ENCODE assay signal across 11 cellular contexts in genomic region chr21:46661627-46662366, GRCh38. TPM values are rescaled to one million over a fixed set of nuclear protein-coding genes. Genes with fewer than 3 reads are reported as not detected.
A peak's percentile ranks its signal among the peaks of the same experiment; 100 is the strongest.
DNase-seq lines count a peak whose midpoint lies in the region; ATAC-seq lines count a peak whose summit lies in the region.
"Had no signal": no experiment of that assay in that cellular context is flagged by ENCODE, and none has a peak within 500 bp of the region (broad histone marks: within the 10 kb centered on the region; RNA-seq: fewer than 3 reads in every experiment).

No MANE protein-coding gene starts in this region.

- ATAC-seq in effector memory CD8-positive, alpha-beta T cell (replicated peaks): peak; percentile 49
- peak; percentile 35 for ATAC-seq in naive thymus-derived CD4-positive, alpha-beta T cell
- no peak for ATAC-seq in HG03460 (IDR thresholded peaks at IDR 0.05; ENCODE audit: unreplicated experiment)

- H3K36me3 ChIP-seq in naive thymus-derived CD4-positive, alpha-beta T cell (ENCODE audit: control insufficient read depth in 2 of 3, insufficient read depth in 3 of 3, low read length in 3 of 3): peaks cover 0 to 55% (median 4%) of the 10 kb centered on the region in 3 experiments
- H3K36me3 ChIP-seq in urinary bladder (ENCODE audit: insufficient read depth): no peaks in the 10 kb centered on the region

- no peak overlapping the region for H3K4me3 ChIP-seq in naive thymus-derived CD4-positive, alpha-beta T cell (ENCODE audit: low read length)
- peak overlapping the region; percentile 20 for H3K4me3 ChIP-seq in urinary bladder (ENCODE audit: low read depth, low read length)
- H3K4me3 ChIP-seq: MG63 had no signal

- no peaks in the 10 kb centered on the region for H3K27me3 Mint-ChIP-seq in activated naive CD4-positive, alpha-beta T cell treated with anti-CD3 and anti-CD28 coated beads for 36 hours (ENCODE audit: low read depth)
- H3K27me3 Mint-ChIP-seq in effector memory CD8-positive, alpha-beta T cell: no peaks in the 10 kb centered on the region
- H3K27me3 Mint-ChIP-seq in naive thymus-derived CD4-positive, alpha-beta T cell: no peaks in the 10 kb centered on the region

- H3K27ac ChIP-seq in naive thymus-derived CD4-positive, alpha-beta T cell (ENCODE audit: low read depth, low read length): no peak overlapping the region
- no peak overlapping the region for H3K27ac ChIP-seq in urinary bladder (ENCODE audit: low read depth)

- H3K4me3 Mint-ChIP-seq in activated naive CD4-positive, alpha-beta T cell treated with anti-CD3 and anti-CD28 coated beads for 36 hours: peak overlapping the region; percentile 54
- H3K4me3 Mint-ChIP-seq in effector memory CD8-positive, alpha-beta T cell: peak overlapping the region; percentile 53
- H3K4me3 Mint-ChIP-seq in naive thymus-derived CD4-positive, alpha-beta T cell: peak overlapping the region in 2 of 10 donors; percentile 23 to 53

- POLR2A ChIA-PET in naive thymus-derived CD4-positive, alpha-beta T cell (lab: Charles Lee): interaction anchor here (0.5 kb wide), 1 partner anchor 26 kb away, joined by 3 read pairs; the partner anchor contains the start of gene PRMT2

- intact Hi-C loops in activated naive CD4-positive, alpha-beta T cell treated with anti-CD3 and anti-CD28 coated beads for 36 hours (cut with micrococcal nuclease): no loop called here
- intact Hi-C loops in naive thymus-derived CD4-positive, alpha-beta T cell (cut with micrococcal nuclease): loop anchor here in 1 of 2 donors (2.0 kb wide), 1 partner anchor 25 kb away; no protein-coding TSS in a partner anchor

- WGBS in urinary bladder: 67% methylated on average over 62 of the region's 62 CpGs

- DNase-seq in activated naive CD4-positive, alpha-beta T cell treated with anti-CD3 and anti-CD28 coated beads for 36 hours: no peak
- no peak for DNase-seq in activated naive CD4-positive, alpha-beta T cell treated with anti-CD3 and anti-CD28 coated beads, Interleukin-2, amount 50 U/mL, for 16 hours
- DNase-seq in effector memory CD8-positive, alpha-beta T cell: no peak
- no peak for DNase-seq in naive thymus-derived CD4-positive, alpha-beta T cell
- DNase-seq in SW480 (ENCODE audit: low spot score) (no peak), DMS 273 (lab: John Stamatoyannopoulos, UW; ENCODE audit: unreplicated experiment) (no peak)
- DNase-seq: AML-193, NCI-H82 had no signal

- no peak overlapping the region for H3K27ac Mint-ChIP-seq in activated naive CD4-positive, alpha-beta T cell treated with anti-CD3 and anti-CD28 coated beads for 36 hours
- H3K27ac Mint-ChIP-seq in effector memory CD8-positive, alpha-beta T cell: peak overlapping the region in 1 of 2 donors; percentile 35
- H3K27ac Mint-ChIP-seq in naive thymus-derived CD4-positive, alpha-beta T cell: peak overlapping the region in 1 of 9 donors; percentile 76

- no peaks in the 10 kb centered on the region for H3K9me3 ChIP-seq in naive thymus-derived CD4-positive, alpha-beta T cell (ENCODE audit: control insufficient read depth in 2 of 3, low read length in 3 of 3)
- H3K9me3 ChIP-seq: MG63 had no signal

- H3K36me3 Mint-ChIP-seq in activated naive CD4-positive, alpha-beta T cell treated with anti-CD3 and anti-CD28 coated beads for 36 hours (ENCODE audit: low read depth): peaks cover 10% of the 10 kb centered on the region
- H3K36me3 Mint-ChIP-seq in effector memory CD8-positive, alpha-beta T cell (ENCODE audit: insufficient read depth): peaks cover 29% of the 10 kb centered on the region
- H3K36me3 Mint-ChIP-seq in naive thymus-derived CD4-positive, alpha-beta T cell: peaks cover 6 to 54% (median 24%) of the 10 kb centered on the region in 5 donors

- CTCF ChIA-PET in activated naive CD4-positive, alpha-beta T cell treated with anti-CD3 and anti-CD28 coated beads for 36 hours (lab: Charles Lee): interaction anchor here (0.9 to 1.1 kb wide), 2 partner anchors 14 to 18 kb away, joined by 3 to 5 read pairs; no protein-coding TSS in a partner anchor
- CTCF ChIA-PET in naive thymus-derived CD4-positive, alpha-beta T cell (lab: Charles Lee): interaction anchor here (1.3 kb wide), 1 partner anchor 140 kb away, joined by 3 read pairs; no protein-coding TSS in a partner anchor

- H3K4me1 ChIP-seq in naive thymus-derived CD4-positive, alpha-beta T cell (ENCODE audit: control insufficient read depth in 2 of 2, insufficient read depth in 2 of 2, low read length in 2 of 2): peaks cover 0 to 4% of the 10 kb centered on the region in 2 donors
- no peaks in the 10 kb centered on the region for H3K4me1 ChIP-seq in urinary bladder (ENCODE audit: insufficient read depth)

- peaks cover 13% of the 10 kb centered on the region for H3K4me1 Mint-ChIP-seq in activated naive CD4-positive, alpha-beta T cell treated with anti-CD3 and anti-CD28 coated beads for 36 hours (ENCODE audit: low read depth)
- peaks cover 15 to 18% of the 10 kb centered on the region in 2 donors for H3K4me1 Mint-ChIP-seq in effector memory CD8-positive, alpha-beta T cell (ENCODE audit: low read depth in 2 of 2)
- peaks cover 8 to 47% (median 36%) of the 10 kb centered on the region in 7 donors for H3K4me1 Mint-ChIP-seq in naive thymus-derived CD4-positive, alpha-beta T cell

- no peaks in the 10 kb centered on the region for H3K9me3 Mint-ChIP-seq in activated naive CD4-positive, alpha-beta T cell treated with anti-CD3 and anti-CD28 coated beads for 36 hours
- H3K9me3 Mint-ChIP-seq in effector memory CD8-positive, alpha-beta T cell: no peaks in the 10 kb centered on the region
- H3K9me3 Mint-ChIP-seq in naive thymus-derived CD4-positive, alpha-beta T cell: peaks cover 0 to 5% (median 1%) of the 10 kb centered on the region in 11 donors

- H3K27me3 ChIP-seq in naive thymus-derived CD4-positive, alpha-beta T cell (ENCODE audit: control insufficient read depth in 2 of 2, insufficient read depth in 2 of 2, low read length in 2 of 2): no peaks in the 10 kb centered on the region
- H3K27me3 ChIP-seq: MG63 had no signal

RNA-seq across cellular contexts. Expression of gene PRMT2, which starts 26.3 kb away (rescaled TPM):
- total RNA-seq in activated naive CD4-positive, alpha-beta T cell treated with anti-CD3 and anti-CD28 coated beads for 36 hours: 10 to 100 TPM; 78.5 to 81.1 TPM
- 100 to 1,000 TPM; 125 to 268 (median 177) TPM for total RNA-seq in naive thymus-derived CD4-positive, alpha-beta T cell
- 100 to 1,000 TPM; 326 to 377 TPM for polyA plus RNA-seq in naive thymus-derived CD4-positive, alpha-beta T cell
- 122 TPM for total RNA-seq in urinary bladder
- 145 TPM for polyA plus RNA-seq in urinary bladder

RNA-seq across cellular contexts. Expression of gene S100B, which starts 56.9 kb away (rescaled TPM):
- under 1 TPM in 1 of 2 experiments, not detected in 1; 0.24 TPM for total RNA-seq in activated naive CD4-positive, alpha-beta T cell treated with anti-CD3 and anti-CD28 coated beads for 36 hours
- 1 to 10 TPM in 1 of 5 experiments, under 1 TPM in 4; 0.27 to 2.3 (median 0.95) TPM for total RNA-seq in naive thymus-derived CD4-positive, alpha-beta T cell
- polyA plus RNA-seq in naive thymus-derived CD4-positive, alpha-beta T cell: 1 to 10 TPM; 1.1 to 7.0 TPM
- total RNA-seq in urinary bladder: 31.9 TPM
- polyA plus RNA-seq in urinary bladder: 12.4 TPM

Comparison
In these comparisons a context has a peak if more than half of its experiments do, and no peak if none do; other contexts are left out.
1. RNA of gene S100B, which starts 56.9 kb away (total RNA-seq): 31.9 TPM in urinary bladder (single experiment); 0.27 to 2.3 TPM in naive thymus-derived CD4-positive, alpha-beta T cell and 0.24 TPM in activated naive CD4-positive, alpha-beta T cell treated with anti-CD3 and anti-CD28 coated beads for 36 hours; every median in the first group is over 10 times any median in the second.